In genomic region chrX:64394874-64395567, GRCh38 we compare ENCODE assay signal across 8 cellular contexts. TPM values are rescaled to one million over a fixed set of nuclear protein-coding genes. Genes with fewer than 3 reads are reported as not detected.
A peak's percentile ranks its signal among the peaks of the same experiment; 100 is the strongest.
DNase-seq lines count a peak whose midpoint lies in the region; ATAC-seq, FAIRE-seq and TF ChIP-seq lines count a peak whose summit lies in the region.

Gene MTMR8, minus strand, starts transcription at chrX:64395452. Its CDS starts 89 bp downstream, at chrX:64395363.

- no peak for TF ChIP-seq CTCF in activated B cell treated with CpG ODN at 0.5 μM for 24 hours (IDR thresholded peaks at IDR 0.05)

- CTCF ChIA-PET in activated B cell treated with CpG ODN at 0.5 μM for 24 hours (lab: Charles Lee): no interaction called here

- peak within 1 kb of the TSS; percentile 95 for H3K4me3 Mint-ChIP-seq in activated B cell treated with CpG ODN at 0.5 μM for 24 hours

- H3K27me3 Mint-ChIP-seq in activated B cell treated with CpG ODN at 0.5 μM for 24 hours: no peaks in the 10 kb centered on the region

- peak; percentile 98 for ATAC-seq in HG02642 (IDR thresholded peaks at IDR 0.05; ENCODE audit: poor library complexity, unreplicated experiment)
- ATAC-seq in activated B cell treated with CpG ODN at 0.5 μM for 24 hours (ENCODE audit: low read depth): peak; percentile 92
- ATAC-seq in left colon: peak; percentile 96

- intact Hi-C loops in activated B cell treated with CpG ODN at 0.5 μM for 24 hours (cut with micrococcal nuclease) (loop anchor here (1.0 to 10.0 kb wide), 4 partner anchors 189 to 1044 kb away; partner anchors contain the start of genes SPIN4 and ZC4H2), left colon (cut with DNase I, micrococcal nuclease) (no loop called here)

- peak within 1 kb of the TSS; percentile 82 for H3K27ac Mint-ChIP-seq in activated B cell treated with CpG ODN at 0.5 μM for 24 hours

- peak; percentile 92 for FAIRE-seq in GM12891 (lab: Jason Lieb, UNC)

- H3K27ac ChIP-seq in caudate nucleus (ENCODE audit: low read depth, low read length): no peak within 1 kb of the TSS

- peaks cover 29% of the 10 kb centered on the region for H3K4me1 Mint-ChIP-seq in activated B cell treated with CpG ODN at 0.5 μM for 24 hours

- POLR2A ChIA-PET in activated B cell treated with CpG ODN at 0.5 μM for 24 hours (lab: Charles Lee): interaction anchor here (1.2 kb wide), 1 partner anchor 188 kb away, joined by 5 read pairs; no protein-coding TSS in a partner anchor

- H3K36me3 Mint-ChIP-seq in activated B cell treated with CpG ODN at 0.5 μM for 24 hours (ENCODE audit: low read depth): peaks cover 5% of the 10 kb centered on the region

- no peak for TF ChIP-seq POLR2A in GM12891 (IDR thresholded peaks at IDR 0.05; ENCODE audit: low read depth, low read length)

- no peaks in the 10 kb centered on the region for H3K9me3 Mint-ChIP-seq in activated B cell treated with CpG ODN at 0.5 μM for 24 hours

- peak; percentile 55 for DNase-seq in GM12891 (ENCODE audit: insufficient read length, low spot score)
- DNase-seq in NCI-H1436 (lab: John Stamatoyannopoulos, UW): peak; percentile 62
- peak; percentile 58 for DNase-seq in activated B cell treated with CpG ODN at 0.5 μM for 24 hours
- peak in 60 of 61 donors; percentile 0 to 74 (median 40) for DNase-seq in caudate nucleus (lab: John Stamatoyannopoulos, UW)
- peak; percentile 79 to 83 for DNase-seq in left colon
- DNase-seq in stimulated activated CD4-positive, alpha-beta T cell treated with anti-CD3 and anti-CD28 coated beads, Interleukin-1b, Interleukin-23, amount 100 ng/mL, for 4 hours (ENCODE audit: low read depth in 2 of 2): peak; percentile 59 to 72
- DNase-seq in SIG-M5 treated with dmso at 0.1 percent for 504 hours (lab: John Stamatoyannopoulos, UW; ENCODE audit: unreplicated experiment): no peak

TF ChIP-seq in GM12891, 5 proteins besides CTCF, POLR2A, EP300 and RAD21:
- TF ChIP-seq SPI1 (IDR thresholded peaks at IDR 0.05; ENCODE audit: low read depth, low read length) (no peak), TAF1 (IDR thresholded peaks at IDR 0.05; ENCODE audit: low read depth, low read length) (no peak), POU2F2 (IDR thresholded peaks at IDR 0.05; ENCODE audit: low read depth, low read length) (no peak), POLR2AphosphoS5 (IDR thresholded peaks at IDR 0.05; ENCODE audit: low read depth, low read length) (no peak)

RNA-seq across cellular contexts. Expression of gene MTMR8, which starts in this region (rescaled TPM):
- 0.90 TPM for polyA plus RNA-seq in GM12891 (2012; ENCODE audit: low read depth, missing spikeins)
- total RNA-seq in activated B cell treated with CpG ODN at 0.5 μM for 24 hours: 4.3 and 4.7 TPM in 2 replicates
- 1 to 10 TPM; 9.0 to 9.2 TPM for total RNA-seq in left colon
